Comparison of ENCODE assay signal across 10 cellular contexts in genomic region chr1:28602536-28603439, GRCh38. TPM values are rescaled to one million over a fixed set of nuclear protein-coding genes. Genes with fewer than 3 reads are reported as not detected.
DNase-seq lines count a peak whose midpoint lies in the region; ATAC-seq and TF ChIP-seq lines count a peak whose summit lies in the region.
"Had no signal": no experiment of that assay in that cellular context is flagged by ENCODE, and none has a peak within 500 bp of the region (broad histone marks: within the 10 kb centered on the region; RNA-seq: fewer than 3 reads in every experiment).

No MANE protein-coding gene starts in this region.

- peaks cover 0 to 6% of the 10 kb centered on the region in 2 experiments; a peak in 1 of 4 replicates for H3K79me1 ChIP-seq in IMR-90 (ENCODE audit: low read depth in 1 of 2, low read length in 2 of 2)

- no peak overlapping the region for H3K4me3 ChIP-seq in IMR-90 (ENCODE audit: insufficient read depth, low read depth, low read length)
- H3K4me3 ChIP-seq in lung = no peak overlapping the region
- H3K4me3 ChIP-seq in upper lobe of right lung = no peak overlapping the region

- 0 out of 2 replicates have a peak overlapping the region, but pooled peaks have one; percentile 20 for H3K9ac ChIP-seq in IMR-90 (ENCODE audit: low read depth, low read length)

- H4K20me1 ChIP-seq in IMR-90 (ENCODE audit: insufficient read depth, low read length) = peaks cover 10% of the 10 kb centered on the region

- H3K9me3 ChIP-seq in IMR-90 (ENCODE audit: control insufficient read depth, insufficient read depth, low read length) (no peaks in the 10 kb centered on the region), lung (ENCODE audit: control insufficient read depth in 2 of 2, insufficient read depth in 1 of 2, low read length in 1 of 2) (no peaks in the 10 kb centered on the region), upper lobe of right lung (no peaks in the 10 kb centered on the region)

- TF ChIP-seq CTCF in IMR-90 (conservative IDR thresholded peaks at IDR 0.05; ENCODE audit: low read depth, low read length) (peak; percentile 84), lung (IDR thresholded peaks at IDR 0.05; ENCODE audit: control extremely low read depth, extremely low read depth) (peak; percentile 24), upper lobe of right lung (IDR thresholded peaks at IDR 0.05) (peak; percentile 61)

- DNase-seq in NCI-H2081 (lab: John Stamatoyannopoulos, UW) (peak; percentile 60 to 71), NCI-H2081 treated with DMSO at 0.1 percent for 48 hours (lab: John Stamatoyannopoulos, UW) (no peak), IMR-90 (peak; percentile 82), SHP77 treated with DMSO at 0.1 percent for 48 hours (lab: John Stamatoyannopoulos, UW) (peak; percentile 39), dedifferentiated amniotic fluid mesenchymal stem cell (ENCODE audit: extremely low spot score) (peak; percentile 90), lung (ENCODE audit: low spot score) (peak; percentile 65), upper lobe of right lung (no peak)
- no peak for DNase-seq in central memory CD4-positive, alpha-beta T cell

- H3K27ac ChIP-seq in IMR-90 (ENCODE audit: insufficient read depth, low read length) = no peak overlapping the region
- H3K27ac ChIP-seq in lung (ENCODE audit: low read depth in 1 of 2, low read length in 1 of 2) = no peak overlapping the region
- no peak overlapping the region for H3K27ac ChIP-seq in upper lobe of right lung

- H2AFZ ChIP-seq in IMR-90 (replicated peaks; ENCODE audit: low read length, poor library complexity) = no peak overlapping the region

- no peak for TF ChIP-seq POLR2A in IMR-90 (IDR thresholded peaks at IDR 0.05; ENCODE audit: low read depth, low read length)

- dilution Hi-C loops in IMR-90 (cut with HindIII; ENCODE audit: low sequenced_read_pairs, unreplicated experiment) = no loop called here

- no peak overlapping the region for H3K18ac ChIP-seq in IMR-90 (ENCODE audit: low read depth, low read length)

- in situ Hi-C loops in IMR-90 (cut with MboI; ENCODE audit: low sequenced_read_pairs) = loop anchor here (5.0 to 10.0 kb wide), 4 partner anchors 85 to 348 kb away; partner anchors contain the start of genes PHACTR4 and SESN2

- H3K9me1 ChIP-seq in IMR-90 (ENCODE audit: insufficient read depth, low read length) = peaks cover 6% of the 10 kb centered on the region

- no peak overlapping the region for H3K23ac ChIP-seq in IMR-90 (ENCODE audit: low read depth, low read length)

- no peak overlapping the region for H3K56ac ChIP-seq in IMR-90 (ENCODE audit: extremely low read depth, insufficient read depth, low read length)

- H2BK15ac ChIP-seq in IMR-90 (ENCODE audit: low read depth, low read length) = no peak overlapping the region; the same call in 2 of the 3 replicates

- H3K4me2 ChIP-seq in IMR-90 (ENCODE audit: low read depth, low read length) = no peak overlapping the region

- ATAC-seq in IMR-90 (ENCODE audit: low read depth) (peak; percentile 57), lung (ENCODE audit: insufficient read depth, low FRiP score) (no peak), upper lobe of right lung (peak; percentile 81)

- H3K36me3 ChIP-seq in IMR-90 (ENCODE audit: control insufficient read depth, insufficient read depth, low read length) (peaks cover 20% of the 10 kb centered on the region), lung (ENCODE audit: control insufficient read depth in 2 of 2, insufficient read depth in 2 of 2, low read length in 2 of 2) (peaks cover 20 to 29% of the 10 kb centered on the region in 2 donors), upper lobe of right lung (peaks cover 58% of the 10 kb centered on the region)

- H4K91ac ChIP-seq in IMR-90 (ENCODE audit: insufficient read depth, low read depth, low read length) = no peak overlapping the region

- WGBS in IMR-90 (ENCODE audit: extremely low coverage in 2 of 2, insufficient read length in 1 of 2), 2 experiments = no CpG with 5 or more reads among the region's 15 CpGs
- WGBS in lung, 2 donors = 73 to 83% methylated on average over 15 of the region's 15 CpGs

- TF ChIP-seq RAD21 in IMR-90 (IDR thresholded peaks at IDR 0.05; ENCODE audit: low read length) = peak; percentile 88

- 0 out of 2 replicates have a peak overlapping the region, but pooled peaks have one; percentile 63 for H3K14ac ChIP-seq in IMR-90 (replicated peaks; ENCODE audit: low read depth, low read length)

- POLR2A ChIA-PET in IMR-90 (lab: Charles Lee; ENCODE audit: unreplicated experiment) = interaction anchor here (0.5 to 1.1 kb wide), 3 partner anchors 23 to 206 kb away, joined by 3 to 6 read pairs (median 5); no protein-coding TSS in a partner anchor

- intact Hi-C loops in IMR-90 (cut with micrococcal nuclease) = loop anchor here (1.0 to 5.0 kb wide), 5 partner anchors 84 to 353 kb away; no protein-coding TSS in a partner anchor
- intact Hi-C loops in upper lobe of right lung (cut with DNase I) = no loop called here

- 0 out of 2 replicates have a peak overlapping the region, but pooled peaks have one; percentile 56 for H2AK5ac ChIP-seq in IMR-90 (ENCODE audit: low read depth, low read length)

- H2BK120ac ChIP-seq in IMR-90 (ENCODE audit: low read depth, low read length) = no peak overlapping the region

- no peak overlapping the region for H2BK20ac ChIP-seq in IMR-90 (ENCODE audit: low read depth, low read length)

- BruUV-seq in IMR-90 (replicated peaks; lab: Mats Ljungman, UMichigan) = no TSS peak

- no peak overlapping the region for H2AK9ac ChIP-seq in IMR-90 (replicated peaks; ENCODE audit: low read depth, low read length, poor library complexity)

- peak overlapping the region; percentile 64 for H3K4ac ChIP-seq in IMR-90 (ENCODE audit: low read depth, low read length)

- H4K5ac ChIP-seq in IMR-90 (ENCODE audit: low read depth, low read length) = no peak overlapping the region

- H4K8ac ChIP-seq in IMR-90 (ENCODE audit: low read depth in 2 of 2, low read length in 2 of 2) = no peak overlapping the region

- no peak overlapping the region for H2BK5ac ChIP-seq in IMR-90 (ENCODE audit: low read depth, low read length, poor library complexity, severe bottlenecking)

- H3K4me1 ChIP-seq in IMR-90 (ENCODE audit: control insufficient read depth, insufficient read depth, low read length) = peaks cover 8% of the 10 kb centered on the region
- no peaks in the 10 kb centered on the region for H3K4me1 ChIP-seq in lung (ENCODE audit: control insufficient read depth in 2 of 2, insufficient read depth in 2 of 2, low read length in 2 of 2)
- H3K4me1 ChIP-seq in upper lobe of right lung = no peaks in the 10 kb centered on the region

- H3K27me3 ChIP-seq in IMR-90 (ENCODE audit: control insufficient read depth, insufficient read depth, low read length) = no peaks in the 10 kb centered on the region
- H3K27me3 ChIP-seq in lung (ENCODE audit: control insufficient read depth, insufficient read depth) = no peaks in the 10 kb centered on the region
- no peaks in the 10 kb centered on the region for H3K27me3 ChIP-seq in upper lobe of right lung

- CTCF ChIA-PET in IMR-90 (lab: Yijun Ruan, JAX) = interaction anchor here (0.6 to 1.6 kb wide), 12 partner anchors 21 to 354 kb away, joined by 3 to 7 read pairs (median 3); no protein-coding TSS in a partner anchor

TF ChIP-seq in IMR-90, 13 proteins besides CTCF, POLR2A, EP300 and RAD21:
- no peak for TF ChIP-seq MAFK (IDR thresholded peaks at IDR 0.05; ENCODE audit: low read depth, low read length)
- peak; percentile 73 for TF ChIP-seq SMC3 (IDR thresholded peaks at IDR 0.05; ENCODE audit: low read depth, low read length)

RNA-seq across cellular contexts. Expression of gene RAB42, which starts 10.7 kb away (rescaled TPM):
- total RNA-seq in IMR-90 (2012; rRNA removed) (0.83 and 0.90 TPM in 2 replicates), lung (10 to 100 TPM in 1 of 2 donors, 1 to 10 TPM in 1; 5.7 to 11.7 TPM), upper lobe of right lung (5.5 TPM)
- polyA plus RNA-seq in IMR-90 (2012; rRNA removed) (0.36 and 0.77 TPM in 2 replicates), lung (1 to 10 TPM; 3.1 to 8.6 TPM)
- polyA plus RNA-seq in IMR-90 (2012; cell fraction: cytosol; rRNA removed) = 0.66 and 1.3 TPM in 2 replicates
- polyA plus RNA-seq in IMR-90 (2012; cell fraction: nucleus; rRNA removed; ENCODE audit: low replicate concordance) = 0.22 and 0.24 TPM in 2 replicates
- polyA plus RNA-seq: CD8-positive, alpha-beta memory T cell had no signal

RNA-seq across cellular contexts. Expression of gene TAF12, which starts 40.1 kb away (rescaled TPM):
- total RNA-seq in IMR-90 (2012; rRNA removed) = 31.7 and 39.7 TPM in 2 replicates
- polyA plus RNA-seq in IMR-90 (2012; rRNA removed) = 25.1 and 28.8 TPM in 2 replicates
- 8.6 and 28.6 TPM in 2 replicates for polyA plus RNA-seq in IMR-90 (2012; cell fraction: cytosol; rRNA removed)
- polyA plus RNA-seq in IMR-90 (2012; cell fraction: nucleus; rRNA removed; ENCODE audit: low replicate concordance) = 2.2 and 10.3 TPM in 2 replicates
- 10 to 100 TPM; 15.2 to 27.8 TPM for total RNA-seq in lung
- polyA plus RNA-seq in lung = 10 to 100 TPM; 25.6 to 29.3 TPM
- total RNA-seq in upper lobe of right lung = 21.0 TPM

RNA-seq across cellular contexts. Expression of gene RNU11, which starts 45.6 kb away (rescaled TPM):
- total RNA-seq in IMR-90 (2012; rRNA removed) = under 0.01 TPM in 1 of 2 replicates, not detected in the other
- not detected in 2 replicates for polyA plus RNA-seq in IMR-90 (2012; rRNA removed)
- polyA plus RNA-seq in IMR-90 (2012; cell fraction: cytosol; rRNA removed) = not detected in 2 replicates
- not detected in 2 replicates for polyA plus RNA-seq in IMR-90 (2012; cell fraction: nucleus; rRNA removed; ENCODE audit: low replicate concordance)
- total RNA-seq in lung = not detected
- polyA plus RNA-seq in lung = not detected
- not detected for total RNA-seq in upper lobe of right lung
- total RNA-seq: CD8-positive, alpha-beta memory T cell had no signal
- polyA plus RNA-seq: adipose tissue; CD8-positive, alpha-beta memory T cell had no signal

RNA-seq across cellular contexts. Expression of gene TRNAU1AP, which starts 49.9 kb away (rescaled TPM):
- total RNA-seq in IMR-90 (2012; rRNA removed) (23.8 and 25.3 TPM in 2 replicates), lung (10 to 100 TPM; 32.1 to 40.2 TPM), upper lobe of right lung (24.5 TPM)
- polyA plus RNA-seq in IMR-90 (2012; rRNA removed) (23.3 and 24.1 TPM in 2 replicates), lung (10 to 100 TPM; 25.4 to 28.4 TPM)
- 10.5 and 14.8 TPM in 2 replicates for polyA plus RNA-seq in IMR-90 (2012; cell fraction: cytosol; rRNA removed)
- polyA plus RNA-seq in IMR-90 (2012; cell fraction: nucleus; rRNA removed; ENCODE audit: low replicate concordance) = 16.6 and 42.3 TPM in 2 replicates

Comparison
In these comparisons a context has a peak if more than half of its experiments do, and no peak if none do; other contexts are left out.
1. DNase-seq: peak in NCI-H2081 (2 of 2), IMR-90 (single experiment), SHP77 treated with DMSO at 0.1 percent for 48 hours (single experiment), dedifferentiated amniotic fluid mesenchymal stem cell (single experiment) and lung (single experiment); none in NCI-H2081 treated with DMSO at 0.1 percent for 48 hours (single experiment), upper lobe of right lung (single experiment) and central memory CD4-positive, alpha-beta T cell (single experiment).
2. CTCF ChIP-seq: peak in every context shown above with its lines; median percentile 84 in IMR-90; 61 in upper lobe of right lung; 24 in lung.